8 cellular contexts compared by ENCODE assay signal in genomic region chr4:110516106-110516922, GRCh38. TPM values are rescaled to one million over a fixed set of nuclear protein-coding genes. Genes with fewer than 3 reads are reported as not detected.
A peak's percentile ranks its signal among the peaks of the same experiment; 100 is the strongest.
DNase-seq lines count a peak whose midpoint lies in the region; ATAC-seq and TF ChIP-seq lines count a peak whose summit lies in the region.

No MANE protein-coding gene starts in this region.

- peak; percentile 63 to 86 (median 76) for TF ChIP-seq CTCF in dorsolateral prefrontal cortex (IDR thresholded peaks at IDR 0.05 in 54 of 56, conservative IDR thresholded peaks at IDR 0.05 in 2 of 56; ENCODE audit: low read depth in 1 of 56, partially characterized antibody in 56 of 56)

- H2AFZ ChIP-seq in ACC112 (ENCODE audit: low read length, unreplicated experiment) = peak overlapping the region; percentile 94

- H3K27me3 ChIP-seq in ACC112 (ENCODE audit: insufficient read depth, low read length) = no peaks in the 10 kb centered on the region
- H3K27me3 ChIP-seq in dorsolateral prefrontal cortex = peaks cover 0 to 3% (median 0%) of the 10 kb centered on the region in 45 donors

- intact Hi-C loops in dorsolateral prefrontal cortex (cut with DNase I) = loop anchor here (2.0 to 10.0 kb wide), 3 partner anchors 302 to 518 kb away; no protein-coding TSS in a partner anchor

- no peaks in the 10 kb centered on the region for H3K79me2 ChIP-seq in ACC112 (ENCODE audit: control insufficient read depth, insufficient read depth, low read length, unreplicated experiment)

- H3K4me3 ChIP-seq in ACC112 (ENCODE audit: low read depth, low read length) (peak overlapping the region; percentile 88), dorsolateral prefrontal cortex (peak overlapping the region in 57 of 59 donors; percentile 0 to 63 (median 44))

- H3K36me3 ChIP-seq in ACC112 (ENCODE audit: insufficient read depth, low read length) = no peaks in the 10 kb centered on the region

- H3K27ac ChIP-seq in ACC112 (ENCODE audit: low read depth, low read length) = peak overlapping the region; percentile 27; the same call in 1 of the 2 replicates
- peak overlapping the region in 10 of 59 donors; percentile 1 to 49 (median 26) for H3K27ac ChIP-seq in dorsolateral prefrontal cortex

- DNase-seq in NCI-H345 (lab: John Stamatoyannopoulos, UW) (peak; percentile 69), dorsolateral prefrontal cortex (peak; percentile 30 to 80 (median 64)), medulla oblongata (ENCODE audit: extremely low spot score) (peak; percentile 75)
- peak; percentile 69 for DNase-seq in activated CD4-positive, alpha-beta T cell treated with anti-CD3 and anti-CD28 coated beads, Interleukin-2, amount 50 U/mL, for 1 hour
- peak; percentile 43 for DNase-seq in stimulated activated CD8-positive, alpha-beta memory T cell treated with anti-CD3 and anti-CD28 coated beads, Interleukin-12 subunit alpha, Interleukin-12 subunit beta, amount 100 ng/mL, for 4 hours (ENCODE audit: low read depth)

- peaks cover 8% of the 10 kb centered on the region for H3K4me1 ChIP-seq in ACC112 (ENCODE audit: control insufficient read depth, insufficient read depth, low read length, unreplicated experiment)

- ATAC-seq in GM18517 (IDR thresholded peaks at IDR 0.05; ENCODE audit: unreplicated experiment) = peak; percentile 90
- ATAC-seq in HG03060 (IDR thresholded peaks at IDR 0.05; ENCODE audit: low read depth, unreplicated experiment) = peak; percentile 69

RNA-seq across cellular contexts. Expression of gene ENPEP, which starts 40.4 kb away (rescaled TPM):
- 1 to 10 TPM in 98 of 120 experiments, under 1 TPM in 22; 0.39 to 5.9 (median 1.7) TPM for total RNA-seq in dorsolateral prefrontal cortex
